ENCODE assay signal across 9 cellular contexts in the genomic region with DNA sequence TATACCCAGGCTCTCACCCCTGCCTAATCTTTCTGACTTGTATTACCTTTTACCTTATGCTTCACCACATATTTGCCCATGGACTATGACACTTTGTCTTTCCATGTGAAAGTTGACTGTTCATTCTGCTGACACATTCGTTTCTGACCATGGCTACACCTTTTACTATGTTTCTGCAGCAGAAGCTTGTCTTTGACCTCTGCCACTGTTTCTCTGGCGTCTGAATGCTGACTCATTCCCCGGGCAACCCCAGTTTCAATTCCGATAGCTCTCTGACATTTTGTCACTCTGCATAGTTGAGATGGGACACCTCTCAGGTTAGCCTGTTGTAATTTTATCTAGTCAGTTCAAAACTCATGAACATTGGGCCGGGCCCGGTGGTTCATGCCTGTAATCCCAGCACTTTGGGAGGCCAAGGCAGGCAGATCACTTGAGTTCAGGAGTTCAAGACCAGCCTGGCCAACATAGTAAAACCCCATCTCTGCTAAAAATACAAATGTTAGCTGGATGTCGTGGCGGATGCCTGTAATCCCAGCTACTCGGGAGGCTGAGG. TPM values are rescaled to one million over a fixed set of nuclear protein-coding genes. Genes with fewer than 3 reads are reported as not detected.
DNase-seq lines count a peak whose midpoint lies in the region; ATAC-seq and TF ChIP-seq lines count a peak whose summit lies in the region.
"Had no signal": no experiment of that assay in that cellular context is flagged by ENCODE, and none has a peak within 500 bp of the region (broad histone marks: within the 10 kb centered on the region; RNA-seq: fewer than 3 reads in every experiment).

No MANE protein-coding gene starts in this region.

- in situ Hi-C loops in Caki2 (cut with HindIII; ENCODE audit: low pct_unique_long_range_greater_than_20kb, low sequenced_read_pairs) = no loop called here

- intact Hi-C loops in colonic mucosa (cut with DNase I) = no loop called here

- no peaks in the 10 kb centered on the region for H3K4me1 ChIP-seq in colonic mucosa

- no peak for TF ChIP-seq CTCF in colonic mucosa (IDR thresholded peaks at IDR 0.05)

- H3K9ac ChIP-seq in colonic mucosa (ENCODE audit: low read depth in 2 of 2, low read length in 2 of 2) = no peak overlapping the region

- DNase-seq in Caki2 (ENCODE audit: low read depth) (peak; percentile 65), GM19238 (ENCODE audit: insufficient read length, low spot score) (peak; percentile 33), colonic mucosa (peak; percentile 22), NCI-H748 treated with DMSO at 0.1 percent for 48 hours (lab: John Stamatoyannopoulos, UW) (no peak), germinal center (ENCODE audit: low spot score) (no peak), RKO (ENCODE audit: low spot score) (no peak)
- DNase-seq in activated effector memory CD4-positive, alpha-beta T cell treated with Interleukin-2 at 50 U/mL for 16 hours = no peak
- DNase-seq: effector memory CD8-positive, alpha-beta T cell had no signal

- H3K27me3 ChIP-seq in colonic mucosa = no peaks in the 10 kb centered on the region

- peak; percentile 74 for ATAC-seq in HG03520 (IDR thresholded peaks at IDR 0.05; ENCODE audit: unreplicated experiment)
- ATAC-seq: effector memory CD8-positive, alpha-beta T cell had no signal

- no peaks in the 10 kb centered on the region for H3K9me3 ChIP-seq in colonic mucosa

- H3K27ac ChIP-seq in colonic mucosa = no peak overlapping the region

- no peaks in the 10 kb centered on the region for H3K36me3 ChIP-seq in colonic mucosa

- no peak overlapping the region for H3K4me3 ChIP-seq in colonic mucosa

RNA-seq across cellular contexts. Expression of gene SLC26A8, which starts 50.7 kb away (rescaled TPM):
- total RNA-seq in Caki2 (2014; rRNA removed; shearing (Covaris generic); ENCODE audit: low replicate concordance) = not detected in 2 replicates
- under 1 TPM in 1 of 2 donors, not detected in 1; 0.27 TPM for total RNA-seq in colonic mucosa

RNA-seq across cellular contexts. Expression of gene SRPK1, which starts 52.8 kb away (rescaled TPM):
- 17.1 and 37.8 TPM in 2 replicates for total RNA-seq in Caki2 (2014; rRNA removed; shearing (Covaris generic); ENCODE audit: low replicate concordance)
- 100 to 1,000 TPM in 1 of 2 donors, 10 to 100 TPM in 1; 89.4 to 111 TPM for total RNA-seq in colonic mucosa

RNA-seq across cellular contexts. Expression of gene MAPK14, which starts 53.9 kb away (rescaled TPM):
- total RNA-seq in Caki2 (2014; rRNA removed; shearing (Covaris generic); ENCODE audit: low replicate concordance) = 27.0 and 40.4 TPM in 2 replicates
- 10 to 100 TPM; 62.2 to 76.1 TPM for total RNA-seq in colonic mucosa

Comparison
In these comparisons a context has a peak if more than half of its experiments do, and no peak if none do; other contexts are left out.
1. DNase-seq: peak in Caki2 (single experiment), GM19238 (single experiment) and colonic mucosa (single experiment); none in NCI-H748 treated with DMSO at 0.1 percent for 48 hours (single experiment), germinal center (single experiment), RKO (single experiment) and activated effector memory CD4-positive, alpha-beta T cell treated with Interleukin-2 at 50 U/mL for 16 hours (single experiment).